In the genomic region with DNA sequence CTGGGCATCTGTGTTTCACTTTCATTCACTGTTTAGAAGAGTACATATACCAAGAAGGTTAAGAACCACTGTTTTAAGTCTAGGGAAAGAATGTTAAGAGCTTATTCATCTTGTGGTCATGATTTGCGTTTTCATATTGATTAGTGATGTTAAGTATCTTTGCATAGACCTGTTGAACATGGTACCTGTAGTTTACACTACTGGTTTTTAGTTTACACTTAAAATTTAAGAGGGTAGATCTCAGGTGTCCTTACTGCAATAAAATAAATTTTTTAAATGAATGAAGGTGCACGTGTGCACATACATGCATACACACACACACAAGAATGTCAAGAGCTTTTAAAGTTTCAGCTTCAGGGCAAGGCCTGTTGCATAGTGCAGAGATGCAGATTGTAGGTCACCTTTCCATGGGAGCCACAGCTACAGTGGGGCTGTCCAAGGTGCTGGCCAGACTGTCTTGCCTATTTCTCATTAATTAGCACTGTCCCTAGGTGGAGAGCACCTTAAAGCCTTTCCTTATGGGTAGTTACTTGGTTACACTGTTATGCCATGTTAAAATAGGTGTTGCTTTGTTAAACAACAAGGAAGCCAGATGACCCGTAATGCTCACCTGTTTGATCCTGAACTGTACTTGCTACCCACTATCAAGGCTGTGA, we compare ENCODE assay signal across 15 cellular contexts.
DNase-seq lines count a peak whose midpoint lies in the region; ATAC-seq and TF ChIP-seq lines count a peak whose summit lies in the region.
"Had no signal": no experiment of that assay in that cellular context is flagged by ENCODE, and none has a peak within 500 bp of the region (broad histone marks: within the 10 kb centered on the region; RNA-seq: fewer than 3 reads in every experiment).

No MANE protein-coding gene starts in this region.

- H3K4me1 ChIP-seq in left ventricle myocardium inferior: no peaks in the 10 kb centered on the region
- no peaks in the 10 kb centered on the region for H3K4me1 ChIP-seq in SJCRH30
- H3K4me1 ChIP-seq in upper lobe of right lung: no peaks in the 10 kb centered on the region
- H3K4me1 ChIP-seq: prostate gland had no signal

- intact Hi-C loops in left ventricle myocardium inferior (cut with micrococcal nuclease): no loop called here
- intact Hi-C loops in cardiac septum (cut with DNase I): no loop called here
- intact Hi-C loops in upper lobe of right lung (cut with DNase I): no loop called here

- no peaks in the 10 kb centered on the region for H3K9me3 ChIP-seq in left ventricle myocardium inferior (replicated peaks)
- no peaks in the 10 kb centered on the region for H3K9me3 ChIP-seq in SJCRH30 (replicated peaks)
- H3K9me3 ChIP-seq in upper lobe of right lung: no peaks in the 10 kb centered on the region
- H3K9me3 ChIP-seq: MG63, prostate gland had no signal

- H3K27me3 ChIP-seq in left ventricle myocardium inferior (ENCODE audit: low read depth): no peaks in the 10 kb centered on the region
- H3K27me3 ChIP-seq in SJCRH30: no peaks in the 10 kb centered on the region; the same call in 1 of the 2 replicates
- no peaks in the 10 kb centered on the region for H3K27me3 ChIP-seq in upper lobe of right lung

- DNase-seq in left ventricle myocardium inferior (peak; percentile 15), cardiac septum (ENCODE audit: low spot score) (no peak), SJCRH30 (peak; percentile 3 to 43), fibroblast of pulmonary artery (ENCODE audit: low read depth) (peak; percentile 1), upper lobe of right lung (no peak), OCI-M2 (lab: John Stamatoyannopoulos, UW; ENCODE audit: unreplicated experiment) (no peak), GM19238 (ENCODE audit: insufficient read length, low spot score) (no peak), SHP77 treated with DMSO at 0.1 percent for 48 hours (lab: John Stamatoyannopoulos, UW) (no peak)
- DNase-seq: activated CD4-positive, alpha-beta T cell treated with anti-CD3 and anti-CD28 coated beads, Interleukin-2, amount 50 U/mL, for 48 hours; activated effector memory CD4-positive, alpha-beta T cell treated with Interleukin-2 at 50 U/mL for 16 hours; central memory CD4-positive, alpha-beta T cell; MG63; stimulated activated CD4-positive, alpha-beta T cell treated with anti-CD3 and anti-CD28 coated beads, Interleukin-2, amount 100 ng/mL, for 24 hours had no signal

- H3K27ac ChIP-seq in left ventricle myocardium inferior (replicated peaks): no peak overlapping the region
- no peak overlapping the region for H3K27ac ChIP-seq in SJCRH30
- no peak overlapping the region for H3K27ac ChIP-seq in upper lobe of right lung
- H3K27ac ChIP-seq: epithelial cell of prostate, prostate gland had no signal

- peak; percentile 50 for ATAC-seq in upper lobe of right lung

- H3K4me3 ChIP-seq in left ventricle myocardium inferior (no peak overlapping the region), SJCRH30 (no peak overlapping the region), fibroblast of pulmonary artery (replicated peaks; ENCODE audit: low read depth, low read length) (no peak overlapping the region), upper lobe of right lung (no peak overlapping the region)
- H3K4me3 ChIP-seq: MG63, prostate gland had no signal

- no peak for TF ChIP-seq CTCF in left ventricle myocardium inferior (IDR thresholded peaks at IDR 0.05; ENCODE audit: borderline replicate concordance)
- TF ChIP-seq CTCF in fibroblast of pulmonary artery (IDR thresholded peaks at IDR 0.05; ENCODE audit: low read length, missing control alignments): no peak
- no peak for TF ChIP-seq CTCF in upper lobe of right lung (IDR thresholded peaks at IDR 0.05)

- H3K36me3 ChIP-seq in left ventricle myocardium inferior (no peaks in the 10 kb centered on the region), SJCRH30 (no peaks in the 10 kb centered on the region), upper lobe of right lung (no peaks in the 10 kb centered on the region)
- H3K36me3 ChIP-seq: MG63, prostate gland had no signal

Comparison
In these comparisons a context has a peak if more than half of its experiments do, and no peak if none do; other contexts are left out.
1. DNase-seq: peak in left ventricle myocardium inferior (single experiment), SJCRH30 (2 of 2) and fibroblast of pulmonary artery (single experiment); none in cardiac septum (single experiment), upper lobe of right lung (single experiment), OCI-M2 (single experiment), GM19238 (single experiment) and SHP77 treated with DMSO at 0.1 percent for 48 hours (single experiment).